ENCODE assay signal across 19 cellular contexts in genomic region chr2:67502346-67503065, GRCh38.
DNase-seq lines count a peak whose midpoint lies in the region; ATAC-seq and TF ChIP-seq lines count a peak whose summit lies in the region.
"Had no signal": no experiment of that assay in that cellular context is flagged by ENCODE, and none has a peak within 500 bp of the region (broad histone marks: within the 10 kb centered on the region; RNA-seq: fewer than 3 reads in every experiment).

No MANE protein-coding gene starts in this region.

- TF ChIP-seq POLR2A in stomach (IDR thresholded peaks at IDR 0.05), result no peak

- H3K27me3 Mint-ChIP-seq in CD8-positive, alpha-beta memory T cell, result peaks cover 0 to 5% of the 10 kb centered on the region in 2 donors
- H3K27me3 Mint-ChIP-seq: activated naive CD4-positive, alpha-beta T cell treated with anti-CD3 and anti-CD28 coated beads, Interleukin-2, amount 50 U/mL, for 24 hours had no signal

- H3K27ac Mint-ChIP-seq in CD8-positive, alpha-beta memory T cell, result no peak overlapping the region
- H3K27ac Mint-ChIP-seq: activated naive CD4-positive, alpha-beta T cell treated with anti-CD3 and anti-CD28 coated beads, Interleukin-2, amount 50 U/mL, for 24 hours had no signal

- no peak overlapping the region for H3K4me3 ChIP-seq in SK-N-SH (ENCODE audit: low read depth in 2 of 2, low read length in 1 of 2)
- H3K4me3 ChIP-seq in fibroblast of the aortic adventitia (ENCODE audit: low read depth, low read length), result no peak overlapping the region
- no peak overlapping the region for H3K4me3 ChIP-seq in mesodermal cell (ENCODE audit: extremely low read depth, insufficient read depth, low read length, poor library complexity, severe bottlenecking)
- H3K4me3 ChIP-seq in stomach, result no peak overlapping the region
- H3K4me3 ChIP-seq in CD8-positive, alpha-beta memory T cell (ENCODE audit: low read length), result no peak overlapping the region
- H3K4me3 ChIP-seq: BLaER1, colonic mucosa, MG63 had no signal

- no peaks in the 10 kb centered on the region for H3K9me2 ChIP-seq in SK-N-SH

- TF ChIP-seq RAD21 in SK-N-SH (IDR thresholded peaks at IDR 0.05; ENCODE audit: low read length), result no peak

- H3K4me2 ChIP-seq in SK-N-SH, result no peak overlapping the region
- H3K4me2 ChIP-seq: BLaER1 had no signal

- H3K36me3 ChIP-seq in SK-N-SH (replicated peaks in 1 of 2; ENCODE audit: control insufficient read depth in 1 of 2, insufficient read depth in 2 of 2, low read length in 1 of 2), result no peaks in the 10 kb centered on the region
- H3K36me3 ChIP-seq in mesodermal cell (ENCODE audit: control insufficient read depth, insufficient read depth, low read length), result no peaks in the 10 kb centered on the region
- no peaks in the 10 kb centered on the region for H3K36me3 ChIP-seq in stomach
- H3K36me3 ChIP-seq in CD8-positive, alpha-beta memory T cell (ENCODE audit: insufficient read depth, low read length), result no peaks in the 10 kb centered on the region
- H3K36me3 ChIP-seq: BLaER1, colonic mucosa, MG63 had no signal

- H2AFZ ChIP-seq in SK-N-SH (ENCODE audit: low read depth), result peak overlapping the region; percentile 63; the same call in 1 of the 2 replicates

- no peaks in the 10 kb centered on the region for H3K4me1 Mint-ChIP-seq in CD8-positive, alpha-beta memory T cell
- H3K4me1 Mint-ChIP-seq: activated naive CD4-positive, alpha-beta T cell treated with anti-CD3 and anti-CD28 coated beads, Interleukin-2, amount 50 U/mL, for 24 hours had no signal

- TF ChIP-seq CTCF in SK-N-SH (IDR thresholded peaks at IDR 0.05), result no peak
- TF ChIP-seq CTCF in fibroblast of the aortic adventitia (IDR thresholded peaks at IDR 0.05; ENCODE audit: insufficient read depth, low read length), result no peak
- no peak for TF ChIP-seq CTCF in stomach (IDR thresholded peaks at IDR 0.05)

- H3K27me3 ChIP-seq in SK-N-SH (ENCODE audit: insufficient read depth), result no peaks in the 10 kb centered on the region
- H3K27me3 ChIP-seq in stomach, result no peaks in the 10 kb centered on the region
- no peaks in the 10 kb centered on the region for H3K27me3 ChIP-seq in CD8-positive, alpha-beta memory T cell (ENCODE audit: insufficient read depth, low read length, poor library complexity, severe bottlenecking)
- H3K27me3 ChIP-seq: BLaER1, colonic mucosa, MG63 had no signal

- H3F3A ChIP-seq in SK-N-SH (replicated peaks; ENCODE audit: insufficient read depth), result no peaks in the 10 kb centered on the region

- intact Hi-C loops in stomach (cut with DNase I; ENCODE audit: low total_unique reads), result no loop called here

- CTCF ChIA-PET in SK-N-SH (lab: Yijun Ruan, JAX), result no interaction called here
- CTCF ChIA-PET in CD8-positive, alpha-beta memory T cell (lab: Charles Lee), result no interaction called here

- DNase-seq in SK-N-SH, result no peak
- peak; percentile 47 for DNase-seq in fibroblast of the aortic adventitia (ENCODE audit: low read depth)
- no peak for DNase-seq in stomach
- no peak for DNase-seq in RKO (ENCODE audit: low spot score)
- DNase-seq in activated gamma-delta T cell treated with Interleukin-2 at 50 U/mL for 16 hours, result no peak
- no peak for DNase-seq in CD8-positive, alpha-beta memory T cell
- DNase-seq: activated CD4-positive, alpha-beta T cell treated with anti-CD3 and anti-CD28 coated beads for 1 hour; colonic mucosa; left colon; NCI-H146; retina; Right ventricle myocardium superior; stimulated activated CD4-positive, alpha-beta T cell treated with anti-CD3 and anti-CD28 coated beads, Interleukin-15, amount 100 ng/mL, for 24 hours had no signal

- H3K9me3 ChIP-seq in SK-N-SH, result no peaks in the 10 kb centered on the region
- no peaks in the 10 kb centered on the region for H3K9me3 ChIP-seq in mesodermal cell (ENCODE audit: control insufficient read depth, low read length)
- H3K9me3 ChIP-seq in stomach, result no peaks in the 10 kb centered on the region
- no peaks in the 10 kb centered on the region for H3K9me3 ChIP-seq in CD8-positive, alpha-beta memory T cell (ENCODE audit: low read length)
- H3K9me3 ChIP-seq: BLaER1, colonic mucosa had no signal

- H3K27ac ChIP-seq in SK-N-SH (ENCODE audit: low read depth in 2 of 2, low read length in 1 of 2), result peak overlapping the region in 1 of 2 experiments; percentile 73; a peak in 2 of 4 replicates
- peak overlapping the region; percentile 71 for H3K27ac ChIP-seq in mesodermal cell (ENCODE audit: low read depth, low read length, severe bottlenecking)
- peak overlapping the region in 3 of 5 donors; percentile 4 to 31 (median 14) for H3K27ac ChIP-seq in stomach
- H3K27ac ChIP-seq in CD8-positive, alpha-beta memory T cell (ENCODE audit: low read depth, low read length), result no peak overlapping the region
- H3K27ac ChIP-seq: 22Rv1, BLaER1, colonic mucosa had no signal

- POLR2A ChIA-PET in SK-N-SH (lab: Yijun Ruan, JAX), result no interaction called here
- POLR2A ChIA-PET in CD8-positive, alpha-beta memory T cell (lab: Charles Lee), result no interaction called here

- TF ChIP-seq EP300 in SK-N-SH (IDR thresholded peaks at IDR 0.05; ENCODE audit: borderline replicate concordance in 1 of 2, low read depth in 1 of 2, low read length in 1 of 2), result no peak
- TF ChIP-seq EP300 in stomach (IDR thresholded peaks at IDR 0.05), result no peak

- H3K9ac ChIP-seq in SK-N-SH, result no peak overlapping the region
- H3K9ac ChIP-seq: BLaER1 had no signal

- H3K4me3 Mint-ChIP-seq in CD8-positive, alpha-beta memory T cell, result no peak overlapping the region
- H3K4me3 Mint-ChIP-seq: activated naive CD4-positive, alpha-beta T cell treated with anti-CD3 and anti-CD28 coated beads, Interleukin-2, amount 50 U/mL, for 24 hours had no signal

- H4K20me1 ChIP-seq in SK-N-SH (ENCODE audit: insufficient read depth), result no peaks in the 10 kb centered on the region
- H4K20me1 ChIP-seq: BLaER1 had no signal

- H3K9me3 Mint-ChIP-seq in CD8-positive, alpha-beta memory T cell, result peaks cover 0 to 5% (median 0%) of the 10 kb centered on the region in 5 donors
- H3K9me3 Mint-ChIP-seq: activated naive CD4-positive, alpha-beta T cell treated with anti-CD3 and anti-CD28 coated beads, Interleukin-2, amount 50 U/mL, for 24 hours had no signal

- H3K4me1 ChIP-seq in SK-N-SH (ENCODE audit: control insufficient read depth in 1 of 2, insufficient read depth in 2 of 2, low read depth in 1 of 2, low read length in 1 of 2) (peaks cover 0 to 12% of the 10 kb centered on the region in 2 experiments; a peak in 1 of 4 replicates), mesodermal cell (ENCODE audit: control insufficient read depth, insufficient read depth, low read length, poor library complexity, severe bottlenecking) (peaks cover 16% of the 10 kb centered on the region), stomach (peaks cover 0 to 12% (median 3%) of the 10 kb centered on the region in 4 donors)
- no peaks in the 10 kb centered on the region for H3K4me1 ChIP-seq in CD8-positive, alpha-beta memory T cell (ENCODE audit: insufficient read depth, low read length)
- H3K4me1 ChIP-seq: BLaER1, colonic mucosa had no signal

- no peaks in the 10 kb centered on the region for H3K36me3 Mint-ChIP-seq in CD8-positive, alpha-beta memory T cell
- H3K36me3 Mint-ChIP-seq: activated naive CD4-positive, alpha-beta T cell treated with anti-CD3 and anti-CD28 coated beads, Interleukin-2, amount 50 U/mL, for 24 hours had no signal

- no peak for ATAC-seq in SK-N-SH treated with all-trans-retinoic acid at 6 μM for 48 hours
- ATAC-seq: left colon had no signal

- WGBS in SK-N-SH (ENCODE audit: low lambda C conversion rate), result 89% methylated on average over 6 of the region's 6 CpGs
- 97 to 100% methylated on average over 2 to 4 of the region's 6 CpGs for WGBS in mesodermal cell (ENCODE audit: insufficient coverage in 2 of 2), 2 experiments
- WGBS in stomach, 5 donors, result 55 to 71% (median 63%) methylated on average over 6 of the region's 6 CpGs

- H3K79me2 ChIP-seq in SK-N-SH (ENCODE audit: insufficient read depth), result no peaks in the 10 kb centered on the region

TF ChIP-seq in SK-N-SH, 30 proteins besides CTCF, POLR2A, EP300 and RAD21:
- no peak for TF ChIP-seq POLR2AphosphoS5 (IDR thresholded peaks at IDR 0.05; ENCODE audit: low read depth, low read length)

TF ChIP-seq in SK-N-SH treated with all-trans-retinoic acid at 6 μM for 48 hours, 23 proteins besides CTCF, POLR2A, EP300 and RAD21:
- TF ChIP-seq ZFP3 (CRISPR knock-in tag; IDR thresholded peaks at IDR 0.05), result no peak
- TF ChIP-seq CSDC2 (CRISPR knock-in tag; IDR thresholded peaks at IDR 0.05), result no peak
- TF ChIP-seq ZFP30 (CRISPR knock-in tag; IDR thresholded peaks at IDR 0.05), result no peak
TF ChIP-seq in SK-N-SH treated with all-trans-retinoic acid at 6 μM for 48 hours: peak in this region for 0.
